ENCODE assay signal across 8 cellular contexts in the genomic region with DNA sequence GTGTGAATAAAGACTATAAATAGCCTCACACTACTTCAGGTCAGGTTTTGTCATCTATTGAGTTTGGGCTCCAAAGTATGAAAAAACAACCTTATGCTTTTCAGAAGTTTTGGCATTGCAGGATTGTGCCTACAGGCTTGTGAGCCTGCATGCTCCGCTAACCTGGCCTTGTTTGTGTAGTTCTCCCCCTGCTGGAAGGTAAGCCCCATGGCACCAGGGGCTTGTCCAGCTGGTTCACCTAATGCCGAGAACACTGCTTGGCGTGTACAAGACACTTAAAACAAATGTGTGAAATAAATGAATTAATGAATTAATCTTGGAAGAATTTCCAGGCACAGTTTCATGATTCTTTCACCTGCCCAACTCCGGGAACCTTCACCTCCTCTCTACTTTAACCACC. TPM values are rescaled to one million over a fixed set of nuclear protein-coding genes. Genes with fewer than 3 reads are reported as not detected.
DNase-seq lines count a peak whose midpoint lies in the region; ATAC-seq, FAIRE-seq and TF ChIP-seq lines count a peak whose summit lies in the region.

No MANE protein-coding gene starts in this region.

- H3K9me3 ChIP-seq in parathyroid adenoma (ENCODE audit: control insufficient read depth, low read length): no peaks in the 10 kb centered on the region

- FAIRE-seq in RCC 7860 (lab: Jason Lieb, UNC): peak; percentile 43

- ATAC-seq in GM21529 (IDR thresholded peaks at IDR 0.05; ENCODE audit: unreplicated experiment) (peak; percentile 77), omental fat pad (ENCODE audit: low FRiP score) (no peak)
- peak; percentile 62 to 66 for ATAC-seq in activated T-cell treated with anti-CD3 and anti-CD28 coated beads, Interleukin-2, amount 50 U/mL, for 72 hours (replicated peaks in 1 of 2)

- H4K20me1 ChIP-seq in KMS-11 (ENCODE audit: insufficient read depth): no peaks in the 10 kb centered on the region

- peaks cover 21% of the 10 kb centered on the region for H3K27me3 Mint-ChIP-seq in activated T-cell treated with anti-CD3 and anti-CD28 coated beads, Interleukin-2, amount 50 U/mL, for 72 hours (ENCODE audit: low read depth)

- no peak overlapping the region for H3K27ac Mint-ChIP-seq in activated T-cell treated with anti-CD3 and anti-CD28 coated beads, Interleukin-2, amount 50 U/mL, for 72 hours

- peak; percentile 64 for TF ChIP-seq CTCF in KMS-11 (conservative IDR thresholded peaks at IDR 0.05; ENCODE audit: low read depth, low read length)
- peak; percentile 71 for TF ChIP-seq CTCF in parathyroid adenoma (IDR thresholded peaks at IDR 0.05)
- TF ChIP-seq CTCF in omental fat pad (IDR thresholded peaks at IDR 0.05): peak in 1 of 3 donors; percentile 43

- H3K4me1 Mint-ChIP-seq in activated T-cell treated with anti-CD3 and anti-CD28 coated beads, Interleukin-2, amount 50 U/mL, for 72 hours (ENCODE audit: low read depth): peaks cover 48% of the 10 kb centered on the region

- H3K36me3 Mint-ChIP-seq in activated T-cell treated with anti-CD3 and anti-CD28 coated beads, Interleukin-2, amount 50 U/mL, for 72 hours (ENCODE audit: insufficient read depth in 2 of 2): peaks cover 2 to 4% of the 10 kb centered on the region in 2 donors

- H3K4me3 ChIP-seq in KMS-11 (IDR thresholded peaks at IDR 0.05; ENCODE audit: insufficient read depth, low read depth, low read length): no peak overlapping the region
- no peak overlapping the region for H3K4me3 ChIP-seq in parathyroid adenoma (ENCODE audit: low read depth, low read length)

- no peak overlapping the region for H2AFZ ChIP-seq in KMS-11 (ENCODE audit: low read depth)
- H2AFZ ChIP-seq in parathyroid adenoma: no peak overlapping the region

- H3K36me3 ChIP-seq in KMS-11 (ENCODE audit: insufficient read depth) (no peaks in the 10 kb centered on the region), parathyroid adenoma (ENCODE audit: control insufficient read depth, insufficient read depth, low read length) (no peaks in the 10 kb centered on the region)

- peaks cover 16% of the 10 kb centered on the region for H3K4me1 ChIP-seq in KMS-11 (ENCODE audit: low read depth, poor library complexity, severe bottlenecking)
- no peaks in the 10 kb centered on the region for H3K4me1 ChIP-seq in parathyroid adenoma

- H3K4me2 ChIP-seq in KMS-11 (no peak overlapping the region), parathyroid adenoma (ENCODE audit: low read length) (no peak overlapping the region)

- no peaks in the 10 kb centered on the region for H3K9me3 Mint-ChIP-seq in activated T-cell treated with anti-CD3 and anti-CD28 coated beads, Interleukin-2, amount 50 U/mL, for 72 hours

- H3K27ac ChIP-seq in KMS-11: no peak overlapping the region
- H3K27ac ChIP-seq in parathyroid adenoma: no peak overlapping the region

- H3K27me3 ChIP-seq in KMS-11 (ENCODE audit: insufficient read depth, low read depth) (no peaks in the 10 kb centered on the region), parathyroid adenoma (ENCODE audit: control insufficient read depth, insufficient read depth, low read length) (no peaks in the 10 kb centered on the region)

- DNase-seq in DMS53 treated with DMSO at 0.1 percent for 48 hours (lab: John Stamatoyannopoulos, UW; ENCODE audit: unreplicated experiment) (peak; percentile 53), RCC 7860 (ENCODE audit: low spot score) (peak; percentile 13), fibroblast of peridontal ligament (ENCODE audit: extremely low read depth) (peak; percentile 58), omental fat pad (ENCODE audit: low spot score) (no peak)
- DNase-seq in activated T-cell treated with anti-CD3 and anti-CD28 coated beads, Interleukin-2, amount 50 U/mL, for 72 hours: peak; percentile 65 to 74

- H3K79me2 ChIP-seq in KMS-11 (ENCODE audit: insufficient read depth, low read depth): peaks cover 16% of the 10 kb centered on the region
- H3K79me2 ChIP-seq in parathyroid adenoma: peaks cover 3% of the 10 kb centered on the region

- peak overlapping the region; percentile 15 to 41 for H3K4me3 Mint-ChIP-seq in activated T-cell treated with anti-CD3 and anti-CD28 coated beads, Interleukin-2, amount 50 U/mL, for 72 hours

- H3K9ac ChIP-seq in KMS-11 (no peak overlapping the region), parathyroid adenoma (no peak overlapping the region)

RNA-seq across cellular contexts. Expression of a gene that starts 1.8 kb away (rescaled TPM):
- total RNA-seq in activated T-cell treated with anti-CD3 and anti-CD28 coated beads, Interleukin-2, amount 50 U/mL, for 72 hours: 10 to 100 TPM; 68.1 to 90.3 TPM
- 10 to 100 TPM; 69.7 to 92.0 (median 80.7) TPM for total RNA-seq in omental fat pad

RNA-seq across cellular contexts. Expression of a gene that starts 13.3 kb away (rescaled TPM):
- total RNA-seq in activated T-cell treated with anti-CD3 and anti-CD28 coated beads, Interleukin-2, amount 50 U/mL, for 72 hours: 1 to 10 TPM in 1 of 2 donors, under 1 TPM in 1; 0.46 to 1.8 TPM
- 1 to 10 TPM in 1 of 4 donors, under 1 TPM in 2, not detected in 1; 0.38 to 1.9 (median 0.74) TPM for total RNA-seq in omental fat pad

RNA-seq across cellular contexts. Expression of a gene that starts 13.5 kb away (rescaled TPM):
- 100 to 1,000 TPM; 104 to 188 TPM for total RNA-seq in activated T-cell treated with anti-CD3 and anti-CD28 coated beads, Interleukin-2, amount 50 U/mL, for 72 hours
- total RNA-seq in omental fat pad: 10 to 100 TPM; 29.1 to 38.1 (median 29.7) TPM
